Comparison of ENCODE assay signal across 8 cellular contexts in the genomic region with DNA sequence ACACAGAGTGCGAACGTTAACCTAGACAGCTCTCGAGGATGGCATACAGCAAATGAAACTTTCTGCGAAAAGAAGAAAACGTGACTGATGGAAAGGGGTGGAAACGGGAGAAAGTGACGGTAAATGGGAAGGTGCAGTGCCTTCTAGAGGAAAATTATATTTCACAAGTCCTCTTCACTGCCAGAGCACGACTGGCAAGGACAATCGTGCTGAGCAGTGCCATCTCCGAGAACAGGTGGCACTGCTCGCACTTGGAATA. TPM values are rescaled to one million over a fixed set of nuclear protein-coding genes. Genes with fewer than 3 reads are reported as not detected.
DNase-seq lines count a peak whose midpoint lies in the region; TF ChIP-seq lines count a peak whose summit lies in the region.

No MANE protein-coding gene starts in this region.

- no peaks in the 10 kb centered on the region for H3K27me3 ChIP-seq in adrenal gland

- peak; percentile 15 for DNase-seq in NCI-H2107 treated with DMSO at 0.1 percent for 48 hours (lab: John Stamatoyannopoulos, UW; ENCODE audit: unreplicated experiment)
- no peak for DNase-seq in NCI-H2107 (lab: John Stamatoyannopoulos, UW)
- peak in 2 of 7 donors; percentile 12 to 29 for DNase-seq in adrenal gland
- DNase-seq in iris pigment epithelial cell (ENCODE audit: low read depth), result peak; percentile 26
- no peak for DNase-seq in hippocampal formation (lab: John Stamatoyannopoulos, UW)
- no peak for DNase-seq in stimulated activated CD4-positive, alpha-beta T cell treated with anti-CD3 and anti-CD28 coated beads, Interleukin-1b, Interleukin-23, amount 100 ng/mL, for 48 hours
- no peak for DNase-seq in GM19238 (ENCODE audit: insufficient read length, low spot score)

- WGBS in adrenal gland, 4 donors, result 0% methylated on average over 8 to 11 of the region's 11 CpGs

- H3K4me3 ChIP-seq in adrenal gland, result peak overlapping the region; percentile 6 to 90 (median 56)

- H3K27ac ChIP-seq in adrenal gland (peak overlapping the region; percentile 15 to 97 (median 90)), temporal lobe (ENCODE audit: low read depth, low read length) (peak overlapping the region; percentile 90)

- H3K36me3 ChIP-seq in adrenal gland (replicated peaks in 1 of 2), result peaks cover 0 to 18% of the 10 kb centered on the region in 2 donors

- H3K4me1 ChIP-seq in adrenal gland (replicated peaks in 1 of 2), result peaks cover 11 to 29% of the 10 kb centered on the region in 2 donors

- TF ChIP-seq CTCF in adrenal gland (IDR thresholded peaks at IDR 0.05), result no peak

- H3K9me3 ChIP-seq in adrenal gland (replicated peaks in 1 of 3), result no peaks in the 10 kb centered on the region

- no peak for TF ChIP-seq POLR2A in adrenal gland (IDR thresholded peaks at IDR 0.05)

- intact Hi-C loops in adrenal gland (cut with DNase I), result no loop called here

RNA-seq across cellular contexts. Expression of a gene that starts 0.4 kb away (rescaled TPM):
- total RNA-seq in adrenal gland, result 100 to 1,000 TPM in 2 of 8 donors, 10 to 100 TPM in 6; 55.3 to 165 (median 82.0) TPM
- polyA plus RNA-seq in adrenal gland, result 10 to 100 TPM; 11.9 to 99.5 (median 17.1) TPM
- 19.9 TPM for total RNA-seq in temporal lobe

Comparison
In these comparisons a context has a peak if more than half of its experiments do, and no peak if none do; other contexts are left out.
1. DNase-seq: peak in NCI-H2107 treated with DMSO at 0.1 percent for 48 hours (single experiment) and iris pigment epithelial cell (single experiment); none in NCI-H2107 (single experiment), hippocampal formation (0 of 2), stimulated activated CD4-positive, alpha-beta T cell treated with anti-CD3 and anti-CD28 coated beads, Interleukin-1b, Interleukin-23, amount 100 ng/mL, for 48 hours (single experiment) and GM19238 (single experiment).